22 cellular contexts compared by ENCODE assay signal in the genomic region with DNA sequence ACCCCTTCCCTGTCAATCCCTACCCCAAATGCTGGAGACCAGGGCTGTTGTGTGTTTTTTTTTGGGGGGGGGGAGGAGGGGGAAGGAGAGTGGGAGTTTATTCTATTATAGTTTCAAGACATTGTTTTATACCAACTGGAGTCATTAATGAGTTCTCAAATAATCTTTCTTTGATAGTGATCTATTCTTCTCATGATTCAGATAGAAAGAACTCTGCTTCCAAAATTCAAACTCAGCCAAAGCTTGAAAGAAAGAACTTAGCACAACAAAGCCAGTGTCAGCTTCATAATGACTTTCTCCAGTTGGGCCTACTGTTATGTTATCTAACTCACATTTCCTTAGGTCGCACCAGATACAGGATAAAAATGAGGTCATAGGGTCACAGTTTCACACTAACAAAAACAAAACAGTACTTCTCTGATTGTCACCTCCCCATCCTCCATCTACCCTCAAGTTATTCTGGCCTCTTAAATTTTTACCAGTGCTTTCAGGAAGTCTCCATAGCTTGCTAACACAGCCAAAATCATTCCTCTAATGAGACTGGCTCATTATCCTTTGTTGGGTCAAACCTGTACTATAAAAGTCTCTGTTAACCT.
"Had no signal": no experiment of that assay in that cellular context is flagged by ENCODE, and none has a peak within 500 bp of the region (broad histone marks: within the 10 kb centered on the region; RNA-seq: fewer than 3 reads in every experiment).

No MANE protein-coding gene starts in this region.

- H3K9ac ChIP-seq: neural progenitor cell, parathyroid adenoma had no signal

- H3K36me3 ChIP-seq: esophagus squamous epithelium, gastroesophageal sphincter, left ventricle myocardium inferior, lower lobe of right lung, neural progenitor cell, prostate gland, stomach, thoracic aorta, transverse colon had no signal

- H2AFZ ChIP-seq: neural progenitor cell, parathyroid adenoma had no signal

- H3K4me1 ChIP-seq: prostate gland had no signal

- DNase-seq: effector memory CD8-positive, alpha-beta T cell; esophagus squamous epithelium; foreskin fibroblast; glutamatergic neuron; kidney; left cardiac atrium; left ventricle myocardium inferior; lower lobe of right lung; midbrain; occipital lobe; retina; stimulated activated CD4-positive, alpha-beta T cell treated with anti-CD3 and anti-CD28 coated beads, Interleukin-2, amount 100 ng/mL, for 24 hours; stimulated activated CD4-positive, alpha-beta T cell treated with anti-CD3 and anti-CD28 coated beads, Interleukin-4, amount 100 ng/mL, for 4 hours; stimulated activated naive CD4-positive, alpha-beta T cell; stomach; substantia nigra; transverse colon had no signal

- H3K4me3 ChIP-seq: esophagus squamous epithelium, gastroesophageal sphincter, left ventricle myocardium inferior, lower lobe of right lung, neural progenitor cell, prostate gland, stomach, thoracic aorta, transverse colon had no signal

- H3K9me3 ChIP-seq: esophagus squamous epithelium, gastroesophageal sphincter, left ventricle myocardium inferior, lower lobe of right lung, prostate gland, stomach, thoracic aorta, transverse colon had no signal

- H3K27ac ChIP-seq: esophagus squamous epithelium, gastroesophageal sphincter, left ventricle myocardium inferior, lower lobe of right lung, neural progenitor cell, parathyroid adenoma, prostate gland, stomach, thoracic aorta, transverse colon had no signal

- H3K79me2 ChIP-seq: parathyroid adenoma had no signal

- H3K4me2 ChIP-seq: neural progenitor cell had no signal
